In the genomic region with DNA sequence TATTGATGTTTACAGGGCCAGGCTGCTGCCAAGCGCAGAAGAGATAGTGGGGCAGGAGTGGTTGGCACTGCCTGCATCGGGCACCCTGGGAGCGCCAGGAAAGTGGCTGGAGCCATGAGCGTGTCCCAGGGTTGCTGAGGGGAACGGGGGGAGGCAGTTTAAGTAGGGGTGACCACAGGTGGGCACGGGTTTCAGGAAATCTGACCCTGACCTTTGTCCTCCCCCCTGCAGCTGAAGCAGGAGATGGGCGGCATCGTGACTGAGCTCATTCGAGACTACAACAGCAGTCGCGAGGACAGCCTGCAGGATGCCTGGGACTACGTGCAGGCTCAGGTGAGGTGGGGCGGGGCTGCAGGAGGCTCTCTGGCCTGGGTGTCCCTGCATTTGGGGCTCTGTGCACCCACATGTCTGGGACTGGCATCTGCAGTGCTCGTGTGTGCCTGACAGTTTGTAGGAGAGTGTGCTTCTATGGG, we compare ENCODE assay signal across 17 cellular contexts. TPM values are rescaled to one million over a fixed set of nuclear protein-coding genes. Genes with fewer than 3 reads are reported as not detected.
DNase-seq lines count a peak whose midpoint lies in the region; TF ChIP-seq lines count a peak whose summit lies in the region.
"Had no signal": no experiment of that assay in that cellular context is flagged by ENCODE, and none has a peak within 500 bp of the region (broad histone marks: within the 10 kb centered on the region; RNA-seq: fewer than 3 reads in every experiment).

No MANE protein-coding gene starts in this region.

- H3K4me1 Mint-ChIP-seq in CD8-positive, alpha-beta memory T cell, result peaks cover 49 to 72% (median 60%) of the 10 kb centered on the region in 3 donors
- H3K4me1 Mint-ChIP-seq in chondrocyte (ENCODE audit: low read depth), result no peaks in the 10 kb centered on the region
- H3K4me1 Mint-ChIP-seq: mesothelial cell of epicardium had no signal

- no peaks in the 10 kb centered on the region for H3K79me2 ChIP-seq in PC-9 (ENCODE audit: low read depth)

- no TSS peak for BruUV-seq in PC-9 (replicated peaks; lab: Mats Ljungman, UMichigan)

- no peaks in the 10 kb centered on the region for H3K9me2 ChIP-seq in PC-9 (ENCODE audit: insufficient read depth)

- H3K4me3 ChIP-seq in CD8-positive, alpha-beta memory T cell (ENCODE audit: low read length), result no peak overlapping the region
- no peak overlapping the region for H3K4me3 ChIP-seq in NT2/D1 (ENCODE audit: insufficient read length, low read depth)
- no peak overlapping the region for H3K4me3 ChIP-seq in neutrophil (ENCODE audit: low read depth in 1 of 2, low read length in 1 of 2)
- no peak overlapping the region for H3K4me3 ChIP-seq in PC-9
- H3K4me3 ChIP-seq: pancreas, testis had no signal

- H3K36me3 Mint-ChIP-seq in CD8-positive, alpha-beta memory T cell, result peaks cover 0 to 37% (median 4%) of the 10 kb centered on the region in 3 donors
- peaks cover 2% of the 10 kb centered on the region for H3K36me3 Mint-ChIP-seq in chondrocyte (ENCODE audit: low read depth)
- H3K36me3 Mint-ChIP-seq: mesothelial cell of epicardium had no signal

- no peaks in the 10 kb centered on the region for H3K9me3 Mint-ChIP-seq in CD8-positive, alpha-beta memory T cell
- H3K9me3 Mint-ChIP-seq in chondrocyte (ENCODE audit: low read depth), result no peaks in the 10 kb centered on the region
- H3K9me3 Mint-ChIP-seq: mesothelial cell of epicardium had no signal

- peaks cover 0 to 2% of the 10 kb centered on the region in 2 donors for H3K27me3 Mint-ChIP-seq in CD8-positive, alpha-beta memory T cell
- H3K27me3 Mint-ChIP-seq in chondrocyte (ENCODE audit: low read depth), result peaks cover 4% of the 10 kb centered on the region
- H3K27me3 Mint-ChIP-seq: activated CD4-positive, alpha-beta T cell treated with anti-CD3 and anti-CD28 coated beads for 36 hours had no signal

- H3K27me3 ChIP-seq in CD8-positive, alpha-beta memory T cell (ENCODE audit: insufficient read depth, low read length, poor library complexity, severe bottlenecking), result no peaks in the 10 kb centered on the region
- H3K27me3 ChIP-seq in NT2/D1 (ENCODE audit: insufficient read depth, insufficient read length) (no peaks in the 10 kb centered on the region), neutrophil (no peaks in the 10 kb centered on the region), PC-9 (ENCODE audit: insufficient read depth, low read depth) (no peaks in the 10 kb centered on the region)
- H3K27me3 ChIP-seq: pancreas, testis had no signal

- POLR2A ChIA-PET in CD8-positive, alpha-beta memory T cell (lab: Charles Lee), result no interaction called here
- POLR2A ChIA-PET in PC-9 (lab: Charles Lee; ENCODE audit: unreplicated experiment), result no interaction called here

- CTCF ChIA-PET in CD8-positive, alpha-beta memory T cell (lab: Charles Lee), result interaction anchor here (1.0 to 17.3 kb wide), 5 partner anchors 13 to 161 kb away, joined by 3 to 532 read pairs (median 4); a partner anchor contains a TSS
- CTCF ChIA-PET in PC-9 (lab: Charles Lee), result no interaction called here

- no peaks in the 10 kb centered on the region for H4K20me1 ChIP-seq in PC-9 (ENCODE audit: insufficient read depth)

- TF ChIP-seq CTCF in chondrocyte (IDR thresholded peaks at IDR 0.05), result no peak
- no peak for TF ChIP-seq CTCF in neutrophil (IDR thresholded peaks at IDR 0.05)
- no peak for TF ChIP-seq CTCF in PC-9 (conservative IDR thresholded peaks at IDR 0.05)

- H3K9me3 ChIP-seq in CD8-positive, alpha-beta memory T cell (ENCODE audit: low read length), result no peaks in the 10 kb centered on the region
- H3K9me3 ChIP-seq in NT2/D1 (ENCODE audit: insufficient read depth, low read length) (no peaks in the 10 kb centered on the region), neutrophil (no peaks in the 10 kb centered on the region), PC-9 (ENCODE audit: insufficient read depth, low read depth) (no peaks in the 10 kb centered on the region)
- H3K9me3 ChIP-seq: pancreas, testis had no signal

- peak in 1 of 5 donors; percentile 41 for DNase-seq in CD8-positive, alpha-beta memory T cell
- no peak for DNase-seq in NT2/D1 (ENCODE audit: low read depth, low spot score)
- DNase-seq in chondrocyte (ENCODE audit: low spot score), result peak; percentile 67
- no peak for DNase-seq in dermis blood vessel endothelial cell
- no peak for DNase-seq in PC-9
- DNase-seq in GM03348 (ENCODE audit: low spot score), result no peak
- DNase-seq: activated CD4-positive, alpha-beta T cell treated with anti-CD3 and anti-CD28 coated beads for 36 hours; activated effector memory CD4-positive, alpha-beta T cell treated with Interleukin-2 at 50 U/mL for 16 hours; foreskin fibroblast; NCI-H146; NCI-H446; SW 1271; testis had no signal

- intact Hi-C loops in PC-9 (cut with micrococcal nuclease; ENCODE audit: unreplicated experiment), result loop anchor here (5.0 to 10.0 kb wide), 2 partner anchors 330 to 518 kb away; a partner anchor contains a TSS

- H3K27ac Mint-ChIP-seq in CD8-positive, alpha-beta memory T cell, result peak overlapping the region in 6 of 8 donors; percentile 73 to 96 (median 88)
- no peak overlapping the region for H3K27ac Mint-ChIP-seq in chondrocyte (ENCODE audit: unreplicated experiment)
- H3K27ac Mint-ChIP-seq: mesothelial cell of epicardium had no signal

- peak overlapping the region in 1 of 7 donors; percentile 78 for H3K4me3 Mint-ChIP-seq in CD8-positive, alpha-beta memory T cell
- H3K4me3 Mint-ChIP-seq in chondrocyte (ENCODE audit: unreplicated experiment), result no peak overlapping the region
- H3K4me3 Mint-ChIP-seq: activated CD4-positive, alpha-beta T cell treated with anti-CD3 and anti-CD28 coated beads for 36 hours; mesothelial cell of epicardium had no signal

- H3K27ac ChIP-seq in CD8-positive, alpha-beta memory T cell (ENCODE audit: low read depth, low read length), result no peak overlapping the region
- H3K27ac ChIP-seq in neutrophil (peak overlapping the region; percentile 8), PC-9 (no peak overlapping the region)
- H3K27ac ChIP-seq: KMS-11, pancreas, testis had no signal

- no peak overlapping the region for H2AFZ ChIP-seq in PC-9

- no peak overlapping the region for H3K4me2 ChIP-seq in PC-9
- H3K4me2 ChIP-seq: KMS-11 had no signal

- H3K4me1 ChIP-seq in CD8-positive, alpha-beta memory T cell (ENCODE audit: insufficient read depth, low read length), result peaks cover 56% of the 10 kb centered on the region
- peaks cover 26% of the 10 kb centered on the region for H3K4me1 ChIP-seq in NT2/D1 (ENCODE audit: insufficient read depth, insufficient read length)
- H3K4me1 ChIP-seq in neutrophil (ENCODE audit: control insufficient read depth in 1 of 2, insufficient read depth in 1 of 2, low read depth in 1 of 2, low read length in 1 of 2), result peaks cover 13 to 29% of the 10 kb centered on the region in 2 experiments
- H3K4me1 ChIP-seq in PC-9 (replicated peaks; ENCODE audit: insufficient read depth), result no peaks in the 10 kb centered on the region
- H3K4me1 ChIP-seq: pancreas, testis had no signal

- H3F3A ChIP-seq in PC-9 (ENCODE audit: insufficient read depth, low read depth), result no peaks in the 10 kb centered on the region

- peak overlapping the region; percentile 47 for H3K9ac ChIP-seq in NT2/D1 (ENCODE audit: insufficient read length, low read depth)
- H3K9ac ChIP-seq: KMS-11 had no signal

- peaks cover 11% of the 10 kb centered on the region for H3K36me3 ChIP-seq in CD8-positive, alpha-beta memory T cell (ENCODE audit: insufficient read depth, low read length)
- H3K36me3 ChIP-seq in NT2/D1 (ENCODE audit: insufficient read depth, insufficient read length, low read length) (no peaks in the 10 kb centered on the region), neutrophil (peaks cover 88% of the 10 kb centered on the region), PC-9 (ENCODE audit: low read depth) (no peaks in the 10 kb centered on the region)
- H3K36me3 ChIP-seq: pancreas had no signal

RNA-seq across cellular contexts. Expression of a gene that starts 49.6 kb away (rescaled TPM):
- 100 to 1,000 TPM; 356 to 388 TPM for total RNA-seq in CD8-positive, alpha-beta memory T cell
- polyA plus RNA-seq in CD8-positive, alpha-beta memory T cell, result 131 TPM
- total RNA-seq in chondrocyte (14.4 to 46.6 TPM (median 17.0 TPM) in 3 replicates), dermis blood vessel endothelial cell (8.5 and 14.1 TPM in 2 replicates), PC-9 (2021) (30.7 and 46.0 TPM in 2 replicates)
